Comparison of ENCODE assay signal across 1 cellular context in genomic region chr6:97026298-97026697, GRCh38.
TF ChIP-seq lines count a peak whose summit lies in the region.

No MANE protein-coding gene starts in this region.

TF ChIP-seq in GM23338, 12 proteins besides CTCF, POLR2A, EP300 and RAD21 (continued from another document):
- TF ChIP-seq ZNF331 (CRISPR knock-in tag; IDR thresholded peaks at IDR 0.05; ENCODE audit: low read depth), result no peak
- TF ChIP-seq REST (IDR thresholded peaks at IDR 0.05; ENCODE audit: unreplicated experiment), result no peak
- no peak for TF ChIP-seq STAT1 (IDR thresholded peaks at IDR 0.05; ENCODE audit: unreplicated experiment)
- no peak for TF ChIP-seq EZH2 (IDR thresholded peaks at IDR 0.05; ENCODE audit: low read depth, unreplicated experiment)
- no peak for TF ChIP-seq NANOG (IDR thresholded peaks at IDR 0.05; ENCODE audit: borderline replicate concordance)
- TF ChIP-seq POLR2AphosphoS5 (IDR thresholded peaks at IDR 0.05; ENCODE audit: low read depth), result no peak
